Comparison of ENCODE assay signal across 17 cellular contexts in the genomic region with DNA sequence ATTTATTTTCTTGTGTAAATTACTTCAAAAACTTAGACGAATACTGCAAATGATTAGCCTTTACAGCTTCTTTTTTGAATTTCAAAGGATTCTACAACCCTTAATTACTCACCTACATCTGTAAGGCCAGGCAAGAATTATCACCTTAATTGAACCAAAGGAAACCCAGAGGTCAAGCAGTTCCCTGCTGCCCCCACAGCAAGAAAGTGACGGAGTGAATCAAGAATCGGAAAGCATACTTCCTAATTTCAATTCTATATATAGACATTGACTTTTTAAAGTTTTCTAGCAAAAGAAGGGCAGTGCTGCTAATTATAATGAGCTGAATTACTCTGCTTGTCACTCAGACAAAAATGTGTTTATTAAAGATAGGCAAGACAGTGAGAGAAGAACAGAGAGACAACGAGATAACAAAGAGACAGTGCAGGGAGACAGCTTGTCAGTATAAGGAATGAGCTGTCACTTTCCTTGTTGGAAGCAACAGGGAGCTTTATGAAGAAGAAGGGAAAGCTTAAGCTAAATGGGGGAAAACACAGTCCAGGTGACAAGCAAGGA. TPM values are rescaled to one million over a fixed set of nuclear protein-coding genes. Genes with fewer than 3 reads are reported as not detected.
DNase-seq lines count a peak whose midpoint lies in the region; ATAC-seq and TF ChIP-seq lines count a peak whose summit lies in the region.
"Had no signal": no experiment of that assay in that cellular context is flagged by ENCODE, and none has a peak within 500 bp of the region (broad histone marks: within the 10 kb centered on the region; RNA-seq: fewer than 3 reads in every experiment).

No MANE protein-coding gene starts in this region.

- H3K27me3 Mint-ChIP-seq in HFFc6 (ENCODE audit: insufficient read depth): no peaks in the 10 kb centered on the region
- H3K27me3 Mint-ChIP-seq in activated CD8-positive, alpha-beta T cell treated with anti-CD3 and anti-CD28 coated beads for 36 hours: no peaks in the 10 kb centered on the region

- no peaks in the 10 kb centered on the region for H3K36me3 ChIP-seq in mucosa of descending colon (ENCODE audit: low read depth)
- H3K36me3 ChIP-seq: ascending aorta, SJSA1, vagina had no signal

- no peaks in the 10 kb centered on the region for H3K4me1 Mint-ChIP-seq in HFFc6 (ENCODE audit: low read depth)
- H3K4me1 Mint-ChIP-seq in activated CD8-positive, alpha-beta T cell treated with anti-CD3 and anti-CD28 coated beads for 36 hours (ENCODE audit: low read depth): no peaks in the 10 kb centered on the region
- H3K4me1 Mint-ChIP-seq: mesothelial cell of epicardium had no signal

- H3K27ac Mint-ChIP-seq in HFFc6: no peak overlapping the region
- no peak overlapping the region for H3K27ac Mint-ChIP-seq in activated CD8-positive, alpha-beta T cell treated with anti-CD3 and anti-CD28 coated beads for 36 hours
- H3K27ac Mint-ChIP-seq: mesothelial cell of epicardium had no signal

- H3K4me3 ChIP-seq in mucosa of descending colon: no peak overlapping the region
- H3K4me3 ChIP-seq: ascending aorta, SJSA1, vagina had no signal

- no peak overlapping the region for H3K4me3 Mint-ChIP-seq in HFFc6
- H3K4me3 Mint-ChIP-seq in activated CD8-positive, alpha-beta T cell treated with anti-CD3 and anti-CD28 coated beads for 36 hours: no peak overlapping the region
- H3K4me3 Mint-ChIP-seq: mesothelial cell of epicardium had no signal

- no peaks in the 10 kb centered on the region for H3K36me3 Mint-ChIP-seq in HFFc6 (ENCODE audit: low read depth)
- H3K36me3 Mint-ChIP-seq in activated CD8-positive, alpha-beta T cell treated with anti-CD3 and anti-CD28 coated beads for 36 hours (ENCODE audit: low read depth): no peaks in the 10 kb centered on the region
- H3K36me3 Mint-ChIP-seq: mesothelial cell of epicardium had no signal

- no peaks in the 10 kb centered on the region for H3K9me3 ChIP-seq in mucosa of descending colon
- H3K9me3 ChIP-seq: ascending aorta, SJSA1, vagina had no signal

- intact Hi-C loops in mucosa of descending colon (cut with DNase I, micrococcal nuclease): no loop called here
- intact Hi-C loops in activated CD8-positive, alpha-beta T cell treated with anti-CD3 and anti-CD28 coated beads for 36 hours (cut with micrococcal nuclease): no loop called here

- CTCF ChIA-PET in activated CD8-positive, alpha-beta T cell treated with anti-CD3 and anti-CD28 coated beads for 36 hours (lab: Charles Lee): no interaction called here

- DNase-seq in GM10266 (ENCODE audit: extremely low spot score): peak; percentile 7
- DNase-seq in MV-4-11 (lab: John Stamatoyannopoulos, UW): peak; percentile 33
- no peak for DNase-seq in mucosa of descending colon
- no peak for DNase-seq in HFFc6
- no peak for DNase-seq in activated CD8-positive, alpha-beta T cell treated with anti-CD3 and anti-CD28 coated beads for 36 hours
- no peak for DNase-seq in T-helper 1 cell
- DNase-seq: activated T-cell treated with anti-CD3 and anti-CD28 coated beads, Interleukin-2, amount 50 U/mL, for 48 hours; foreskin fibroblast; NCI-H1436 treated with DMSO at 0.1 percent for 48 hours; NCI-H69; stimulated activated CD8-positive, alpha-beta memory T cell treated with anti-CD3 and anti-CD28 coated beads, Interleukin-4, amount 100 ng/mL, for 48 hours had no signal

- H3K9me3 Mint-ChIP-seq in HFFc6: peaks cover 17% of the 10 kb centered on the region
- H3K9me3 Mint-ChIP-seq in activated CD8-positive, alpha-beta T cell treated with anti-CD3 and anti-CD28 coated beads for 36 hours: peaks cover 7% of the 10 kb centered on the region

- H3K4me1 ChIP-seq in mucosa of descending colon (ENCODE audit: low read depth): no peaks in the 10 kb centered on the region
- H3K4me1 ChIP-seq: ascending aorta, SJSA1, vagina had no signal

- peak; percentile 33 for ATAC-seq in GM19324 (IDR thresholded peaks at IDR 0.05; ENCODE audit: low FRiP score, unreplicated experiment)
- ATAC-seq in HG02852 (IDR thresholded peaks at IDR 0.05; ENCODE audit: unreplicated experiment): peak; percentile 21
- no peak for ATAC-seq in mucosa of descending colon
- no peak for ATAC-seq in activated CD8-positive, alpha-beta T cell treated with anti-CD3 and anti-CD28 coated beads for 36 hours

- TF ChIP-seq CTCF in GM10266 (IDR thresholded peaks at IDR 0.05; ENCODE audit: control insufficient read depth, insufficient read depth, low read depth, missing control alignments) (no peak), mucosa of descending colon (IDR thresholded peaks at IDR 0.05) (no peak), HFFc6 (IDR thresholded peaks at IDR 0.05) (no peak)
- TF ChIP-seq CTCF in activated CD8-positive, alpha-beta T cell treated with anti-CD3 and anti-CD28 coated beads for 36 hours (IDR thresholded peaks at IDR 0.05): no peak

- POLR2A ChIA-PET in activated CD8-positive, alpha-beta T cell treated with anti-CD3 and anti-CD28 coated beads for 36 hours (lab: Charles Lee): no interaction called here

RNA-seq across cellular contexts. Expression of a gene that starts 47.5 kb away (rescaled TPM):
- total RNA-seq in mucosa of descending colon: not detected
- not detected for total RNA-seq in HFFc6 (2021; fragmentation: NEBNext Ultra II Directional; extraction: Animal tissue kit (Norgen Biotek cat#: 25700))
- total RNA-seq in activated CD8-positive, alpha-beta T cell treated with anti-CD3 and anti-CD28 coated beads for 36 hours: not detected
- total RNA-seq: ascending aorta, mesothelial cell of epicardium, SJSA1, vagina had no signal

Comparison
In these comparisons a context has a peak if more than half of its experiments do, and no peak if none do; other contexts are left out.
1. DNase-seq: peak in GM10266 (single experiment) and MV-4-11 (single experiment); none in mucosa of descending colon (0 of 3), HFFc6 (single experiment), activated CD8-positive, alpha-beta T cell treated with anti-CD3 and anti-CD28 coated beads for 36 hours (single experiment) and T-helper 1 cell (0 of 5).
2. ATAC-seq: peak in GM19324 (single experiment) and HG02852 (single experiment); none in mucosa of descending colon (single experiment) and activated CD8-positive, alpha-beta T cell treated with anti-CD3 and anti-CD28 coated beads for 36 hours (single experiment).